ENCODE assay signal across 18 cellular contexts in the genomic region with DNA sequence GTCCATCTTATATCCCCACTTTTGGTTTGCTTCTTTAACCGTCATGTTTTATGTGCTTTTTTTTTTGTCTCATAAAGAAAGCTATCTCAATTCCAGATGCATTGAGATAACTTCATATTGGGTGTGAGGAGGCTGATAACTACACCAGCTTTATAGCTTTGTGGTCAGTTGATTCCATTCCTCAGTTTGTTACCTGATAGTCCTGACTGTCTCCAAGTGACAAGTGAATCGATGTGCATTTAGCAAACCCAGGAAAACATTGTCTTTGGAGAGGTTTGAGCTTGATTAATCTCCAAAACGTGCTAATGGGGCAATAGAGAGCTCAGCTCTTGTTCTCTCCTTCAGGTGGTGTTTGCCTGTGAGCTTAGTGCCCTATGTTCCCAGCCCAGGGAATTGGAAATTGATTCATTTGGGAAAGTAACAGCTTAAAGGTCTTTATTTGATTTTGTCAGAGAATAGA. TPM values are rescaled to one million over a fixed set of nuclear protein-coding genes. Genes with fewer than 3 reads are reported as not detected.
DNase-seq lines count a peak whose midpoint lies in the region; ATAC-seq and TF ChIP-seq lines count a peak whose summit lies in the region.
"Had no signal": no experiment of that assay in that cellular context is flagged by ENCODE, and none has a peak within 500 bp of the region (broad histone marks: within the 10 kb centered on the region; RNA-seq: fewer than 3 reads in every experiment).

No MANE protein-coding gene starts in this region.

- H3K9ac ChIP-seq in Karpas-422 (ENCODE audit: low read length), result no peak overlapping the region
- H3K9ac ChIP-seq: BLaER1 treated with 17β-estradiol and CSF1 and Interleukin-3, amounts not matched to agents 10 nM and 100 nM; GM23248 had no signal

- H3K27me3 Mint-ChIP-seq in CD4-positive, CD25-positive, alpha-beta regulatory T cell, result no peaks in the 10 kb centered on the region
- H3K27me3 Mint-ChIP-seq in CD4-positive, alpha-beta T cell, result no peaks in the 10 kb centered on the region

- CTCF ChIA-PET in CD4-positive, alpha-beta T cell (lab: Charles Lee), result interaction anchor here (0.9 kb wide), 1 partner anchor 82 kb away, joined by 4 read pairs; no protein-coding TSS in a partner anchor

- DNase-seq in CD4-positive, CD25-positive, alpha-beta regulatory T cell, result no peak
- DNase-seq in CD4-positive, alpha-beta T cell, result no peak
- DNase-seq in OCI-M1 (lab: John Stamatoyannopoulos, UW), result peak; percentile 32
- DNase-seq in erythroblast (lab: John Stamatoyannopoulos, UW), result peak; percentile 2 to 47
- DNase-seq in Karpas-422, result no peak
- no peak for DNase-seq in substantia nigra (lab: John Stamatoyannopoulos, UW)
- no peak for DNase-seq in breast epithelium (ENCODE audit: low spot score in 2 of 2)
- no peak for DNase-seq in superior temporal gyrus (ENCODE audit: extremely low spot score)
- DNase-seq: ACHN, GDM1, GM23248, MM.1S, NCI-H1092, NCI-H1436 treated with DMSO at 0.1 percent for 48 hours, NCI-H1930, SJCRH30 had no signal

- peak overlapping the region; percentile 13 to 65 (median 60) for H3K27ac Mint-ChIP-seq in CD4-positive, CD25-positive, alpha-beta regulatory T cell
- H3K27ac Mint-ChIP-seq in CD4-positive, alpha-beta T cell, result peak overlapping the region; percentile 48

- no peak for ATAC-seq in CD4-positive, CD25-positive, alpha-beta regulatory T cell (ENCODE audit: low read depth in 2 of 2)
- no peak for ATAC-seq in CD4-positive, alpha-beta T cell (ENCODE audit: poor library complexity)
- ATAC-seq: HCT116 had no signal

- no peaks in the 10 kb centered on the region for H3K9me3 ChIP-seq in CD4-positive, CD25-positive, alpha-beta regulatory T cell (ENCODE audit: control insufficient read depth in 2 of 2, low read length in 2 of 2)
- no peaks in the 10 kb centered on the region for H3K9me3 ChIP-seq in CD4-positive, alpha-beta T cell (ENCODE audit: control insufficient read depth, low read length)
- H3K9me3 ChIP-seq in Karpas-422 (ENCODE audit: low read length) (no peaks in the 10 kb centered on the region), breast epithelium (no peaks in the 10 kb centered on the region)
- H3K9me3 ChIP-seq: SJCRH30 had no signal

- H3K9me2 ChIP-seq in Karpas-422 (replicated peaks; ENCODE audit: insufficient read depth, low read length), result no peaks in the 10 kb centered on the region

- H3K36me3 ChIP-seq in CD4-positive, CD25-positive, alpha-beta regulatory T cell (ENCODE audit: control insufficient read depth, insufficient read depth, low read length), result peaks cover 17% of the 10 kb centered on the region
- H3K36me3 ChIP-seq in Karpas-422 (ENCODE audit: insufficient read depth, low read length) (no peaks in the 10 kb centered on the region), breast epithelium (no peaks in the 10 kb centered on the region)
- H3K36me3 ChIP-seq: SJCRH30 had no signal

- peak overlapping the region in 1 of 4 donors; percentile 34 for H3K4me3 Mint-ChIP-seq in CD4-positive, CD25-positive, alpha-beta regulatory T cell
- no peak overlapping the region for H3K4me3 Mint-ChIP-seq in CD4-positive, alpha-beta T cell

- no peak for TF ChIP-seq CTCF in CD4-positive, alpha-beta T cell (IDR thresholded peaks at IDR 0.05)
- no peak for TF ChIP-seq CTCF in breast epithelium (IDR thresholded peaks at IDR 0.05)

- no peak overlapping the region for H3K27ac ChIP-seq in CD4-positive, CD25-positive, alpha-beta regulatory T cell (ENCODE audit: insufficient read depth, low read length, poor library complexity, severe bottlenecking)
- no peak overlapping the region for H3K27ac ChIP-seq in CD4-positive, alpha-beta T cell (ENCODE audit: low read depth, low read length)
- H3K27ac ChIP-seq in Karpas-422 (ENCODE audit: low read length) (no peak overlapping the region), substantia nigra (ENCODE audit: low read depth, low read length, poor library complexity, severe bottlenecking) (no peak overlapping the region), breast epithelium (no peak overlapping the region)
- H3K27ac ChIP-seq: GM23248, SJCRH30 had no signal

- no peak overlapping the region for H2AFZ ChIP-seq in Karpas-422 (ENCODE audit: low read length)
- H2AFZ ChIP-seq: GM23248 had no signal

- H3K36me3 Mint-ChIP-seq in CD4-positive, CD25-positive, alpha-beta regulatory T cell, result peaks cover 33% of the 10 kb centered on the region
- H3K36me3 Mint-ChIP-seq in CD4-positive, alpha-beta T cell (ENCODE audit: low read depth), result peaks cover 22% of the 10 kb centered on the region

- no peaks in the 10 kb centered on the region for H4K20me1 ChIP-seq in Karpas-422 (ENCODE audit: insufficient read depth, low read depth, low read length)

- intact Hi-C loops in CD4-positive, alpha-beta T cell (cut with DNase I, micrococcal nuclease), result no loop called here
- intact Hi-C loops in breast epithelium (cut with DNase I; ENCODE audit: low total_unique reads), result no loop called here

- H3K4me2 ChIP-seq in Karpas-422 (ENCODE audit: low read depth, low read length, poor library complexity, severe bottlenecking), result no peak overlapping the region

- peaks cover 0 to 1% (median 0%) of the 10 kb centered on the region in 7 donors for H3K9me3 Mint-ChIP-seq in CD4-positive, CD25-positive, alpha-beta regulatory T cell
- no peaks in the 10 kb centered on the region for H3K9me3 Mint-ChIP-seq in CD4-positive, alpha-beta T cell

- H3K4me3 ChIP-seq in CD4-positive, CD25-positive, alpha-beta regulatory T cell (ENCODE audit: low read depth, low read length), result no peak overlapping the region
- H3K4me3 ChIP-seq in Karpas-422 (ENCODE audit: low read length) (no peak overlapping the region), breast epithelium (no peak overlapping the region)
- H3K4me3 ChIP-seq: BLaER1 treated with 17β-estradiol and CSF1 and Interleukin-3, amounts not matched to agents 10 nM and 100 nM; GM23248; SJCRH30 had no signal

- no peaks in the 10 kb centered on the region for H3K27me3 ChIP-seq in CD4-positive, CD25-positive, alpha-beta regulatory T cell (ENCODE audit: control insufficient read depth, insufficient read depth, low read length)
- H3K27me3 ChIP-seq in CD4-positive, alpha-beta T cell (ENCODE audit: control insufficient read depth, insufficient read depth, low read length), result no peaks in the 10 kb centered on the region
- H3K27me3 ChIP-seq in Karpas-422 (ENCODE audit: low read length) (no peaks in the 10 kb centered on the region), breast epithelium (no peaks in the 10 kb centered on the region)
- H3K27me3 ChIP-seq: BLaER1 treated with 17β-estradiol and CSF1 and Interleukin-3, amounts not matched to agents 10 nM and 100 nM; SJCRH30 had no signal

- POLR2A ChIA-PET in CD4-positive, alpha-beta T cell (lab: Charles Lee), result interaction anchor here (0.6 to 1.8 kb wide), 2 partner anchors 12 to 21 kb away, joined by 5 to 6 read pairs; no protein-coding TSS in a partner anchor

- H3K4me1 ChIP-seq in CD4-positive, CD25-positive, alpha-beta regulatory T cell (ENCODE audit: control insufficient read depth, insufficient read depth, low read length, poor library complexity, severe bottlenecking), result peaks cover 85% of the 10 kb centered on the region
- H3K4me1 ChIP-seq in Karpas-422 (ENCODE audit: low read length), result no peaks in the 10 kb centered on the region
- no peaks in the 10 kb centered on the region for H3K4me1 ChIP-seq in breast epithelium
- H3K4me1 ChIP-seq: SJCRH30 had no signal

- no peaks in the 10 kb centered on the region for H3K79me2 ChIP-seq in Karpas-422 (ENCODE audit: low read length)

- TF ChIP-seq POLR2A in erythroblast (IDR thresholded peaks at IDR 0.05; ENCODE audit: low read length) (no peak), breast epithelium (IDR thresholded peaks at IDR 0.05) (no peak)

- peaks cover 57 to 97% (median 83%) of the 10 kb centered on the region in 4 donors for H3K4me1 Mint-ChIP-seq in CD4-positive, CD25-positive, alpha-beta regulatory T cell
- peaks cover 87% of the 10 kb centered on the region for H3K4me1 Mint-ChIP-seq in CD4-positive, alpha-beta T cell (ENCODE audit: low read depth)

RNA-seq across cellular contexts. Expression of gene HS3ST3B1, which starts 22.7 kb away (rescaled TPM):
- total RNA-seq in CD4-positive, CD25-positive, alpha-beta regulatory T cell, result 47.8 TPM
- 10 to 100 TPM; 22.7 to 36.9 (median 25.0) TPM for polyA plus RNA-seq in CD4-positive, CD25-positive, alpha-beta regulatory T cell
- total RNA-seq in CD4-positive, alpha-beta T cell, result 10 to 100 TPM in 1 of 2 experiments, 1 to 10 TPM in 1; 9.3 to 11.5 TPM
- not detected in 2 replicates for total RNA-seq in Karpas-422 (2014; rRNA removed; shearing (Covaris generic); ENCODE audit: low replicate concordance)
- 1 to 10 TPM in 2 of 3 donors, under 1 TPM in 1; 0.96 to 3.6 (median 2.8) TPM for total RNA-seq in breast epithelium

Comparison
In these comparisons a context has a peak if more than half of its experiments do, and no peak if none do; other contexts are left out.
1. DNase-seq: peak in OCI-M1 (single experiment) and erythroblast (2 of 2); none in CD4-positive, CD25-positive, alpha-beta regulatory T cell (0 of 3), CD4-positive, alpha-beta T cell (0 of 10), Karpas-422 (single experiment), substantia nigra (0 of 49), breast epithelium (0 of 2) and superior temporal gyrus (single experiment).